16 cellular contexts compared by ENCODE assay signal in the genomic region with DNA sequence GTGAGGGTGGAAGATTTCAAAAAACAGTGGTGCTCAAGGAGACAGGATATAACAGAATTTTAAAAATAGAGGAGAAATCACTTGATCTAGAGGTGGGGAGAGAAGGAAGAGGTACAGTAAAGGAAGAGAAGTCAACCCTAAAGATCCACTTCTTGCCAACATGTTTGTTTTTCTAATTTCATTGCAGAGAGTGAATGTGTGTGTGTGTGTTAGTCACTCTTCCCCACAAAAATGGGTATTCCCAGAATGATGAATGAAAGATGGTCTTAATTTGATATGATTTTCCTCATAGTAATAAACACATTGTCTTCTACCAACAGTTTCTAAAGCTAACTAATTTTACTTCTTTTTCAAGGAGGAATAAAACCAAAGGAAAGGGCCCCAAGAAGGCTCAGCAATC.
A peak's percentile ranks its signal among the peaks of the same experiment; 100 is the strongest.
DNase-seq lines count a peak whose midpoint lies in the region; ATAC-seq, FAIRE-seq and TF ChIP-seq lines count a peak whose summit lies in the region.
"Had no signal": no experiment of that assay in that cellular context is flagged by ENCODE, and none has a peak within 500 bp of the region (broad histone marks: within the 10 kb centered on the region; RNA-seq: fewer than 3 reads in every experiment).

No MANE protein-coding gene starts in this region.

- H3K9me3 Mint-ChIP-seq in Calu3 (ENCODE audit: low read depth, unreplicated experiment) (no peaks in the 10 kb centered on the region), astrocyte (ENCODE audit: unreplicated experiment) (peaks cover 12% of the 10 kb centered on the region)
- H3K9me3 Mint-ChIP-seq: CD8-positive, alpha-beta T cell had no signal

- H3K4me1 ChIP-seq in GM23248 (ENCODE audit: insufficient read depth) (peaks cover 14% of the 10 kb centered on the region), astrocyte (ENCODE audit: insufficient read depth, low read length) (no peaks in the 10 kb centered on the region)
- H3K4me1 ChIP-seq: Peyer's patch had no signal

- in situ Hi-C loops in GM23248 (cut with MboI): no loop called here

- H3K27me3 Mint-ChIP-seq in Calu3 (ENCODE audit: unreplicated experiment): no peaks in the 10 kb centered on the region
- H3K27me3 Mint-ChIP-seq in astrocyte (ENCODE audit: low read depth, unreplicated experiment): peaks cover 3% of the 10 kb centered on the region

- H3K9me2 ChIP-seq in GM23248 (ENCODE audit: insufficient read depth): no peaks in the 10 kb centered on the region

- peak; percentile 26 for FAIRE-seq in astrocyte (lab: Jason Lieb, UNC)
- FAIRE-seq: GM19239 had no signal

- no peak overlapping the region for H3K4me3 ChIP-seq in GM23248
- H3K4me3 ChIP-seq in astrocyte (ENCODE audit: insufficient read depth, low read depth, low read length): no peak overlapping the region
- H3K4me3 ChIP-seq: Peyer's patch had no signal

- H3K36me3 Mint-ChIP-seq in Calu3 (ENCODE audit: insufficient read depth, unreplicated experiment) (no peaks in the 10 kb centered on the region), astrocyte (ENCODE audit: low read depth, unreplicated experiment) (no peaks in the 10 kb centered on the region)
- H3K36me3 Mint-ChIP-seq: CD8-positive, alpha-beta T cell had no signal

- intact Hi-C loops in Calu3 (cut with micrococcal nuclease; ENCODE audit: unreplicated experiment): no loop called here

- H2AFZ ChIP-seq in GM23248: no peak overlapping the region
- no peak overlapping the region for H2AFZ ChIP-seq in astrocyte (ENCODE audit: low read depth, low read length)

- H3K27me3 ChIP-seq in GM23248 (replicated peaks; ENCODE audit: insufficient read depth): no peaks in the 10 kb centered on the region
- H3K27me3 ChIP-seq in astrocyte (ENCODE audit: insufficient read depth, low read length): no peaks in the 10 kb centered on the region
- H3K27me3 ChIP-seq: Peyer's patch had no signal

- H3K4me2 ChIP-seq in GM23248 (ENCODE audit: unreplicated experiment): no peak overlapping the region
- no peak overlapping the region for H3K4me2 ChIP-seq in astrocyte (ENCODE audit: low read length)

- H3K4me3 Mint-ChIP-seq in Calu3 (ENCODE audit: low read depth, unreplicated experiment) (no peak overlapping the region), astrocyte (ENCODE audit: unreplicated experiment) (no peak overlapping the region)
- H3K4me3 Mint-ChIP-seq: CD8-positive, alpha-beta T cell; H9 had no signal

- H3K9me3 ChIP-seq in GM23248 (ENCODE audit: low read depth) (no peaks in the 10 kb centered on the region), astrocyte (ENCODE audit: insufficient read depth, low read depth, low read length) (peaks cover 3% of the 10 kb centered on the region)
- H3K9me3 ChIP-seq: Peyer's patch had no signal

- CTCF ChIA-PET in Calu3 (lab: Charles Lee): no interaction called here

- DNase-seq in Calu3: no peak
- DNase-seq in GM23248: peak; percentile 27
- no peak for DNase-seq in astrocyte (ENCODE audit: low read depth)
- peak; percentile 23 for DNase-seq in renal cortical epithelial cell (ENCODE audit: low read depth)
- DNase-seq in AML-193 (lab: John Stamatoyannopoulos, UW): no peak
- DNase-seq in NOMO-1 treated with dmso at 0.1 percent for 144 hours (lab: John Stamatoyannopoulos, UW; ENCODE audit: unreplicated experiment): no peak
- DNase-seq: CD8-positive, alpha-beta T cell; DND-41; H9; NCI-H1417 treated with DMSO at 0.1 percent for 48 hours; NCI-H1930; NCI-H2171 treated with DMSO at 0.1 percent for 48 hours; NCI-H82; Peyer's patch had no signal

- H3K9ac ChIP-seq in GM23248 (no peak overlapping the region), astrocyte (ENCODE audit: low read length) (no peak overlapping the region)

- H3K79me2 ChIP-seq in GM23248 (ENCODE audit: insufficient read depth): no peaks in the 10 kb centered on the region
- no peaks in the 10 kb centered on the region for H3K79me2 ChIP-seq in astrocyte (ENCODE audit: insufficient read depth, low read length)

- ATAC-seq in GM21737 (IDR thresholded peaks at IDR 0.05; ENCODE audit: unreplicated experiment): no peak
- ATAC-seq: CD8-positive, alpha-beta T cell had no signal

- H4K20me1 ChIP-seq in GM23248 (ENCODE audit: insufficient read depth) (no peaks in the 10 kb centered on the region), astrocyte (ENCODE audit: insufficient read depth, low read length) (no peaks in the 10 kb centered on the region)

- H3K4me1 Mint-ChIP-seq in Calu3 (ENCODE audit: low read depth, unreplicated experiment): peaks cover 14% of the 10 kb centered on the region
- H3K4me1 Mint-ChIP-seq in astrocyte (ENCODE audit: low read depth, unreplicated experiment): peaks cover 7% of the 10 kb centered on the region

- H3K27ac Mint-ChIP-seq in Calu3 (ENCODE audit: unreplicated experiment): peak overlapping the region; percentile 14
- no peak overlapping the region for H3K27ac Mint-ChIP-seq in astrocyte (ENCODE audit: unreplicated experiment)
- H3K27ac Mint-ChIP-seq: CD8-positive, alpha-beta T cell; H9 had no signal

- H3K36me3 ChIP-seq in GM23248 (ENCODE audit: low read depth) (0 out of 2 replicates have a peak, but pooled peaks cover 2% of the 10 kb centered on the region), astrocyte (ENCODE audit: insufficient read depth, low read length) (no peaks in the 10 kb centered on the region)
- H3K36me3 ChIP-seq: Peyer's patch had no signal

- H3F3A ChIP-seq in GM23248 (ENCODE audit: insufficient read depth): peaks cover 12% of the 10 kb centered on the region; the same call in 1 of the 2 replicates

- BruUV-seq in Calu3 (replicated peaks; lab: Mats Ljungman, UMichigan): no TSS peak

- H3K27ac ChIP-seq in GM23248 (no peak overlapping the region), astrocyte (ENCODE audit: low read depth, low read length) (no peak overlapping the region)
- H3K27ac ChIP-seq: Peyer's patch had no signal

- TF ChIP-seq CTCF in Calu3 (IDR thresholded peaks at IDR 0.05; ENCODE audit: unreplicated experiment) (no peak), astrocyte (IDR thresholded peaks at IDR 0.05; ENCODE audit: insufficient read depth, low read depth, low read length) (no peak)

Comparison
In these comparisons a context has a peak if more than half of its experiments do, and no peak if none do; other contexts are left out.
1. DNase-seq: peak in GM23248 (single experiment) and renal cortical epithelial cell (single experiment); none in Calu3 (single experiment), astrocyte (single experiment), AML-193 (0 of 2) and NOMO-1 treated with dmso at 0.1 percent for 144 hours (single experiment).